Comparison of ENCODE assay signal across 37 cellular contexts in genomic region chr4:24411299-24411698, GRCh38.
A peak's percentile ranks its signal among the peaks of the same experiment; 100 is the strongest.
DNase-seq lines count a peak whose midpoint lies in the region; ATAC-seq, FAIRE-seq and TF ChIP-seq lines count a peak whose summit lies in the region.
"Had no signal": no experiment of that assay in that cellular context is flagged by ENCODE, and none has a peak within 500 bp of the region (broad histone marks: within the 10 kb centered on the region; RNA-seq: fewer than 3 reads in every experiment).

No MANE protein-coding gene starts in this region.

- H3K9me3 Mint-ChIP-seq in stimulated activated memory B cell treated with anti-CD40 and anti-IgM and Interleukin-4, amounts not matched to agents 10 μg/mL and 1 μg/mL and 100 μg/mL, for 72 hours: no peaks in the 10 kb centered on the region
- H3K9me3 Mint-ChIP-seq: CD4-positive, alpha-beta T cell; CD8-positive, alpha-beta T cell had no signal

- no peaks in the 10 kb centered on the region for H3K36me3 Mint-ChIP-seq in stimulated activated memory B cell treated with anti-CD40 and anti-IgM and Interleukin-4, amounts not matched to agents 10 μg/mL and 1 μg/mL and 100 μg/mL, for 72 hours
- H3K36me3 Mint-ChIP-seq: CD14-positive monocyte; CD4-positive, alpha-beta memory T cell; CD4-positive, CD25-positive, alpha-beta regulatory T cell; CD8-positive, alpha-beta memory T cell; CD8-positive, alpha-beta T cell had no signal

- TF ChIP-seq CTCF in liver (IDR thresholded peaks at IDR 0.05; ENCODE audit: low read depth, low read length, missing input control): no peak
- TF ChIP-seq CTCF in HepG2 (CRISPR knock-in tag; IDR thresholded peaks at IDR 0.05): no peak
- TF ChIP-seq CTCF in bronchial epithelial cell (IDR thresholded peaks at IDR 0.05; ENCODE audit: insufficient read depth, low read length, severe bottlenecking): no peak
- TF ChIP-seq CTCF in kidney (IDR thresholded peaks at IDR 0.05; ENCODE audit: borderline replicate concordance, extremely low read depth, insufficient read depth): no peak

- H3K4me1 Mint-ChIP-seq in stimulated activated memory B cell treated with anti-CD40 and anti-IgM and Interleukin-4, amounts not matched to agents 10 μg/mL and 1 μg/mL and 100 μg/mL, for 72 hours: no peaks in the 10 kb centered on the region
- H3K4me1 Mint-ChIP-seq: B cell; CD14-positive monocyte; CD4-positive, alpha-beta memory T cell; CD8-positive, alpha-beta memory T cell had no signal

- no peak for DNase-seq in HepG2 (ENCODE audit: low spot score)
- no peak for DNase-seq in bronchial epithelial cell (ENCODE audit: low read depth)
- no peak for DNase-seq in left lobe of liver (ENCODE audit: low spot score)
- no peak for DNase-seq in NCI-H2107 treated with DMSO at 0.1 percent for 48 hours (lab: John Stamatoyannopoulos, UW; ENCODE audit: unreplicated experiment)
- no peak for DNase-seq in kidney
- no peak for DNase-seq in AG08395 (ENCODE audit: low spot score)
- DNase-seq: 8988T; ACHN; AML-193; BE2C; C1 segment of cervical spinal cord; Caco-2; Calu3; CD4-positive, alpha-beta memory T cell; CD4-positive, alpha-beta T cell; CD4-positive, CD25-positive, alpha-beta regulatory T cell; CD8-positive, alpha-beta memory T cell; CD8-positive, alpha-beta T cell; COR-L47; DMS 273 treated with DMSO at 0.1 percent for 48 hours; DMS153; DMS53; DMS79; DMS79 treated with DMSO at 0.1 percent for 48 hours; DND-41; EL had no signal

- 75% methylated on average over 2 of the region's 2 CpGs for WGBS in liver
- WGBS in HepG2 (ENCODE audit: low lambda C conversion rate): 8% methylated on average over 2 of the region's 2 CpGs

- intact Hi-C loops in HepG2 (cut with micrococcal nuclease; ENCODE audit: unreplicated experiment): loop anchor here (10.0 kb wide), 1 partner anchor 1276 kb away; no protein-coding TSS in a partner anchor
- intact Hi-C loops in kidney (cut with DNase I): no loop called here

- no peaks in the 10 kb centered on the region for H3K4me1 ChIP-seq in liver (ENCODE audit: control insufficient read depth in 4 of 4, insufficient read depth in 4 of 4, low read length in 3 of 4)
- H3K4me1 ChIP-seq in HepG2 (ENCODE audit: insufficient read depth, low read length): no peaks in the 10 kb centered on the region
- H3K4me1 ChIP-seq in kidney (ENCODE audit: control insufficient read depth in 1 of 2, insufficient read depth in 1 of 2, low read depth in 1 of 2, low read length in 2 of 2): no peaks in the 10 kb centered on the region
- H3K4me1 ChIP-seq: A549; BE2C; BLaER1; BLaER1 treated with 17β-estradiol and CSF1 and Interleukin-3, amounts not matched to agents 10 nM and 100 nM; Caco-2 had no signal

- no peaks in the 10 kb centered on the region for H3K27me3 ChIP-seq in liver (ENCODE audit: control insufficient read depth in 4 of 4, insufficient read depth in 4 of 4, low read length in 3 of 4)
- H3K27me3 ChIP-seq in HepG2 (ENCODE audit: control insufficient read depth in 1 of 2, insufficient read depth in 2 of 2, low read length in 2 of 2): 0 out of 5 replicates have a peak, but pooled peaks cover 0 to 4% of the 10 kb centered on the region in 2 experiments
- no peaks in the 10 kb centered on the region for H3K27me3 ChIP-seq in bronchial epithelial cell (ENCODE audit: control insufficient read depth, insufficient read depth, low read length)
- H3K27me3 ChIP-seq: BLaER1; BLaER1 treated with 17β-estradiol and CSF1 and Interleukin-3, amounts not matched to agents 10 nM and 100 nM had no signal

- no peaks in the 10 kb centered on the region for H3K36me3 ChIP-seq in liver (ENCODE audit: control insufficient read depth in 4 of 4, insufficient read depth in 3 of 4, low read depth in 1 of 4, low read length in 3 of 4)
- H3K36me3 ChIP-seq in HepG2 (replicated peaks in 1 of 2; ENCODE audit: control insufficient read depth in 1 of 2, insufficient read depth in 2 of 2, low read length in 2 of 2): no peaks in the 10 kb centered on the region
- H3K36me3 ChIP-seq in bronchial epithelial cell (ENCODE audit: control insufficient read depth, insufficient read depth, low read length): no peaks in the 10 kb centered on the region
- H3K36me3 ChIP-seq in kidney (ENCODE audit: control insufficient read depth in 1 of 2, insufficient read depth in 2 of 2, low read length in 2 of 2): no peaks in the 10 kb centered on the region
- H3K36me3 ChIP-seq: BE2C; BLaER1; BLaER1 treated with 17β-estradiol and CSF1 and Interleukin-3, amounts not matched to agents 10 nM and 100 nM had no signal

- ATAC-seq in HepG2: no peak
- peak; percentile 19 for ATAC-seq in left lobe of liver
- peak; percentile 16 for ATAC-seq in stimulated activated memory B cell treated with anti-CD40 and anti-IgM and Interleukin-4, amounts not matched to agents 10 μg/mL and 1 μg/mL and 100 μg/mL, for 72 hours
- ATAC-seq: A549; CD8-positive, alpha-beta T cell had no signal

- H4K20me1 ChIP-seq in HepG2 (ENCODE audit: insufficient read depth, low read length): no peaks in the 10 kb centered on the region
- H4K20me1 ChIP-seq: BLaER1; BLaER1 treated with 17β-estradiol and CSF1 and Interleukin-3, amounts not matched to agents 10 nM and 100 nM had no signal

- no peak overlapping the region for H3K4me3 Mint-ChIP-seq in stimulated activated memory B cell treated with anti-CD40 and anti-IgM and Interleukin-4, amounts not matched to agents 10 μg/mL and 1 μg/mL and 100 μg/mL, for 72 hours
- H3K4me3 Mint-ChIP-seq: B cell; CD14-positive monocyte; CD4-positive, alpha-beta memory T cell; CD4-positive, alpha-beta T cell; CD4-positive, CD25-positive, alpha-beta regulatory T cell; CD8-positive, alpha-beta memory T cell; CD8-positive, alpha-beta T cell had no signal

- FAIRE-seq in HepG2 (lab: Jason Lieb, UNC): no peak
- peak; percentile 13 for FAIRE-seq in bronchial epithelial cell (lab: Jason Lieb, UNC)
- FAIRE-seq in kidney (lab: Jason Lieb, UNC): no peak
- FAIRE-seq: A204.1, A549, D721Med had no signal

- TF ChIP-seq POLR2A in HepG2 (IDR thresholded peaks at IDR 0.05; ENCODE audit: insufficient read depth in 1 of 2, low read depth in 2 of 2, low read length in 2 of 2): no peak

- H3K4me2 ChIP-seq in HepG2 (ENCODE audit: low read depth, low read length): no peak overlapping the region
- H3K4me2 ChIP-seq: A549; BLaER1; BLaER1 treated with 17β-estradiol and CSF1 and Interleukin-3, amounts not matched to agents 10 nM and 100 nM had no signal

- H3K9me3 ChIP-seq in liver (ENCODE audit: control insufficient read depth in 4 of 4, low read length in 3 of 4): no peaks in the 10 kb centered on the region
- no peaks in the 10 kb centered on the region for H3K9me3 ChIP-seq in HepG2 (ENCODE audit: low read length)
- H3K9me3 ChIP-seq in kidney (ENCODE audit: control insufficient read depth in 1 of 2, low read length in 2 of 2): no peaks in the 10 kb centered on the region
- H3K9me3 ChIP-seq: A549; BE2C; BLaER1; BLaER1 treated with 17β-estradiol and CSF1 and Interleukin-3, amounts not matched to agents 10 nM and 100 nM; Caco-2 had no signal

- no peak overlapping the region for H3K27ac ChIP-seq in liver (ENCODE audit: low read depth in 1 of 2, low read length in 2 of 2)
- no peak overlapping the region for H3K27ac ChIP-seq in HepG2 (ENCODE audit: extremely low read length, insufficient read depth, low read length)
- H3K27ac ChIP-seq in kidney (ENCODE audit: low read depth in 2 of 2, low read length in 2 of 2): no peak overlapping the region
- H3K27ac ChIP-seq: 22Rv1; A549; BLaER1; BLaER1 treated with 17β-estradiol and CSF1 and Interleukin-3, amounts not matched to agents 10 nM and 100 nM; C4-2B had no signal

- TF ChIP-seq RAD21 in liver (IDR thresholded peaks at IDR 0.05) (no peak), HepG2 (CRISPR knock-in tag; IDR thresholded peaks at IDR 0.05) (no peak)

- H2AFZ ChIP-seq in HepG2 (ENCODE audit: low read length): no peak overlapping the region

- H3K27ac Mint-ChIP-seq in stimulated activated memory B cell treated with anti-CD40 and anti-IgM and Interleukin-4, amounts not matched to agents 10 μg/mL and 1 μg/mL and 100 μg/mL, for 72 hours: no peak overlapping the region
- H3K27ac Mint-ChIP-seq: B cell; CD14-positive monocyte; CD4-positive, alpha-beta memory T cell; CD4-positive, alpha-beta T cell; CD4-positive, CD25-positive, alpha-beta regulatory T cell; CD8-positive, alpha-beta memory T cell; CD8-positive, alpha-beta T cell had no signal

- TF ChIP-seq EP300 in HepG2 (IDR thresholded peaks at IDR 0.05; ENCODE audit: low read depth in 2 of 2, low read length in 2 of 2): no peak
- TF ChIP-seq EP300 in HepG2 (CRISPR knock-in tag; IDR thresholded peaks at IDR 0.05; ENCODE audit: borderline replicate concordance): no peak

- no peak overlapping the region for H3K9ac ChIP-seq in liver (ENCODE audit: low read depth in 1 of 2, low read length in 2 of 2)
- H3K9ac ChIP-seq in HepG2 (ENCODE audit: insufficient read depth, low read depth, low read length): no peak overlapping the region
- H3K9ac ChIP-seq in kidney (ENCODE audit: low read length in 2 of 2): no peak overlapping the region
- H3K9ac ChIP-seq: BLaER1; BLaER1 treated with 17β-estradiol and CSF1 and Interleukin-3, amounts not matched to agents 10 nM and 100 nM had no signal

- in situ Hi-C loops in HepG2 (cut with HindIII; ENCODE audit: extremely low pct_ligation_motif_present, low pct_unique_long_range_greater_than_20kb): loop anchor here (25.0 kb wide), 1 partner anchor 724 kb away; no protein-coding TSS in a partner anchor

- H3K27me3 Mint-ChIP-seq in stimulated activated memory B cell treated with anti-CD40 and anti-IgM and Interleukin-4, amounts not matched to agents 10 μg/mL and 1 μg/mL and 100 μg/mL, for 72 hours: peaks cover 7% of the 10 kb centered on the region

- CTCF ChIA-PET in HepG2 (lab: Yijun Ruan, JAX; ENCODE audit: low intra/inter-chr PET ratio, low total read pairs): no interaction called here

- no TSS peak for BruUV-seq in HepG2 (replicated peaks; lab: Mats Ljungman, UMichigan)

- POLR2A ChIA-PET in HepG2 (lab: Yijun Ruan, JAX): no interaction called here

- H3K4me3 ChIP-seq in liver (ENCODE audit: low read depth in 1 of 3, low read length in 3 of 3) (no peak overlapping the region), HepG2 (replicated peaks in 1 of 3; ENCODE audit: insufficient read depth in 1 of 3, low read depth in 2 of 3, low read length in 3 of 3) (no peak overlapping the region), bronchial epithelial cell (ENCODE audit: low read depth, low read length) (no peak overlapping the region), kidney (ENCODE audit: low read length in 2 of 2) (no peak overlapping the region)
- H3K4me3 ChIP-seq: A549; BLaER1; BLaER1 treated with 17β-estradiol and CSF1 and Interleukin-3, amounts not matched to agents 10 nM and 100 nM had no signal

- H3K79me2 ChIP-seq in HepG2 (ENCODE audit: insufficient read depth, low read length): no peaks in the 10 kb centered on the region

TF ChIP-seq in liver, 16 proteins besides CTCF, POLR2A, EP300 and RAD21 (continues in another document):
- no peak for TF ChIP-seq GABPA (IDR thresholded peaks at IDR 0.05 in 1 of 2, conservative IDR thresholded peaks at IDR 0.05 in 1 of 2)
- TF ChIP-seq FOXA1 (IDR thresholded peaks at IDR 0.05): no peak

TF ChIP-seq in HepG2, 621 proteins besides CTCF, POLR2A, EP300 and RAD21 (continues in another document):
- TF ChIP-seq ZNF382 (CRISPR knock-in tag; IDR thresholded peaks at IDR 0.05; ENCODE audit: borderline replicate concordance) (no peak), ETV6 (CRISPR knock-in tag; conservative IDR thresholded peaks at IDR 0.05) (no peak), TOPORS (CRISPR knock-in tag; IDR thresholded peaks at IDR 0.05) (no peak), NPAS2 (CRISPR knock-in tag; IDR thresholded peaks at IDR 0.05; ENCODE audit: borderline replicate concordance) (no peak)
